Comparison of ENCODE assay signal across 8 cellular contexts in the genomic region with DNA sequence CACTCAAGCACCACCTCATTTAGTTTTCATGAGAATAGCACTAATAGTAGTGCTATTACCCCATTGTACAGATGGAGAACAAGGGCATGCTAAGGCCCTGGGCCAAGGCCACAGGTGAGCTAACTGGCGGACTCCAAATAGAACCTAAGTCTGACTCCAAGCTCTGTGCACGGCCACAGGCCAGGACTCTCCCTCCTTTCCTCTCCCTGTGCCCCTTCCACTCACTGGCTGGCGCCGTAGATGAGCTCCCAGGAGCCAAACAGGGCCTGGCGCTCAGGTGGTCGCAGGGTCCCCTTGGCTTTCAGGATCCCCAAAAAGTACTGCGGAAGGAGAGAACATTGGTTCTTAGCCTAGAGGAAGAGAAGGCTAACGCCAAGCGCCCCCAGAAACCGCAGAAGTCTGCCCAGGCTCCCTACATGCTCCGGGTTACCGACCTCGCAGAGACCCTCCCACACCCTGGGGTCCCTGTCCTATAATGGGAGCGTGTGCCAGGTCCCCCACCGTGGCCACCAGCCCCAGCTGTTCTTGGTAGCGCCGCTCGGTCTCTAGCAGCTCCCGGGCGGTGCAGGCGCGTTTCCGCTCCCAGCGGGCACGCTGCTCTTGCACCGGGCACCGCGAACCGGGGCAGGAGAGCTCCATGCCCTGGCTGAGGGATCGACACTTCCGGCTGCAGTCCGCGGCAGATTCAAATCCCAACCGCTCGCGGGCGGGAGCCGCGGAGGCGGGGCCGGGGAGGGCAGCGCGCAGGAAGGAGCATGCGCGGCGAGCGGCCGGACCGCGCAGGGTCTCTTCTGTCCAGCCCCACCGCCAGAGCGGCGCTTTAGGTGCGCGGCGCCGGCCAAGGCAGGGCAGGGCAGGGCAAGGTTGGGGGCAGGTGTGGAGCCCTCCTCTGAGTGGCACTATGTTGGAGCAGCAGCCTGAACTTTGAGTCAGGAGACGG. TPM values are rescaled to one million over a fixed set of nuclear protein-coding genes. Genes with fewer than 3 reads are reported as not detected.
A peak's percentile ranks its signal among the peaks of the same experiment; 100 is the strongest.
DNase-seq lines count a peak whose midpoint lies in the region; ATAC-seq, FAIRE-seq and TF ChIP-seq lines count a peak whose summit lies in the region.

A gene with protein sequence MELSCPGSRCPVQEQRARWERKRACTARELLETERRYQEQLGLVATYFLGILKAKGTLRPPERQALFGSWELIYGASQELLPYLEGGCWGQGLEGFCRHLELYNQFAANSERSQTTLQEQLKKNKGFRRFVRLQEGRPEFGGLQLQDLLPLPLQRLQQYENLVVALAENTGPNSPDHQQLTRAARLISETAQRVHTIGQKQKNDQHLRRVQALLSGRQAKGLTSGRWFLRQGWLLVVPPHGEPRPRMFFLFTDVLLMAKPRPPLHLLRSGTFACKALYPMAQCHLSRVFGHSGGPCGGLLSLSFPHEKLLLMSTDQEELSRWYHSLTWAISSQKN (minus strand): TSS at position 665 of the 940 bp plus-strand sequence. CDS start 26 bp downstream, at position 639.

- peaks cover 43% of the 10 kb centered on the region for H3K4me1 Mint-ChIP-seq in CD14-positive monocyte
- H3K4me1 Mint-ChIP-seq in activated CD4-positive, alpha-beta T cell treated with anti-CD3 and anti-CD28 coated beads, Interleukin-2, amount 10 ng/mL, durations not matched to agents 7 days and 5 days: peaks cover 64% of the 10 kb centered on the region

- peaks cover 30% of the 10 kb centered on the region for H3K4me1 ChIP-seq in lower lobe of right lung

- DNase-seq in CD14-positive monocyte (ENCODE audit: low spot score): no peak
- peak; percentile 85 for DNase-seq in GM19239 (ENCODE audit: insufficient read length, low spot score)
- peak; percentile 75 for DNase-seq in NCI-H526 treated with DMSO at 0.1 percent for 48 hours (lab: John Stamatoyannopoulos, UW)
- peak; percentile 76 for DNase-seq in activated CD4-positive, alpha-beta T cell treated with anti-CD3 and anti-CD28 coated beads, Interleukin-2, amount 10 ng/mL, durations not matched to agents 7 days and 5 days
- DNase-seq in ecto neural progenitor cell (ENCODE audit: low spot score): peak; percentile 92
- DNase-seq in lower lobe of right lung: peak; percentile 87
- DNase-seq in stimulated activated CD4-positive, alpha-beta T cell treated with anti-CD3 and anti-CD28 coated beads, TNF-alpha, amount 100 ng/mL, for 24 hours (ENCODE audit: low read depth in 3 of 3): peak; percentile 40 to 77 (median 41)

- CTCF ChIA-PET in activated CD4-positive, alpha-beta T cell treated with anti-CD3 and anti-CD28 coated beads, Interleukin-2, amount 10 ng/mL, durations not matched to agents 7 days and 5 days (lab: Charles Lee): interaction anchor here (0.7 to 7.2 kb wide), 18 partner anchors 8 to 126 kb away, joined by 3 to 74 read pairs (median 4); a partner anchor contains a TSS

- ATAC-seq in HG03439 (IDR thresholded peaks at IDR 0.05; ENCODE audit: unreplicated experiment) (peak; percentile 76), lower lobe of right lung (peak; percentile 92 to 96)

- H3K9me3 ChIP-seq in lower lobe of right lung: no peaks in the 10 kb centered on the region

- peak within 1 kb of the TSS; percentile 83 to 91 for H3K4me3 Mint-ChIP-seq in CD14-positive monocyte
- peak within 1 kb of the TSS; percentile 85 for H3K4me3 Mint-ChIP-seq in activated CD4-positive, alpha-beta T cell treated with anti-CD3 and anti-CD28 coated beads, Interleukin-2, amount 10 ng/mL, durations not matched to agents 7 days and 5 days

- POLR2A ChIA-PET in activated CD4-positive, alpha-beta T cell treated with anti-CD3 and anti-CD28 coated beads, Interleukin-2, amount 10 ng/mL, durations not matched to agents 7 days and 5 days (lab: Charles Lee): interaction anchor here (0.7 to 1.1 kb wide), 2 partner anchors 17 to 64 kb away, joined by 3 to 4 read pairs; no protein-coding TSS in a partner anchor

- peak within 1 kb of the TSS; percentile 63 for H3K4me3 ChIP-seq in lower lobe of right lung

- H3K27me3 ChIP-seq in lower lobe of right lung (ENCODE audit: low read depth): no peaks in the 10 kb centered on the region

- H3K27ac ChIP-seq in lower lobe of right lung: peak within 1 kb of the TSS; percentile 69

- peak within 1 kb of the TSS in 4 of 7 donors; percentile 30 to 66 (median 34) for H3K27ac Mint-ChIP-seq in CD14-positive monocyte
- peak within 1 kb of the TSS; percentile 88 for H3K27ac Mint-ChIP-seq in activated CD4-positive, alpha-beta T cell treated with anti-CD3 and anti-CD28 coated beads, Interleukin-2, amount 10 ng/mL, durations not matched to agents 7 days and 5 days

- intact Hi-C loops in CD14-positive monocyte (cut with micrococcal nuclease): no loop called here
- intact Hi-C loops in lower lobe of right lung (cut with DNase I): no loop called here

- peaks cover 0 to 6% (median 3%) of the 10 kb centered on the region in 3 donors for H3K27me3 Mint-ChIP-seq in CD14-positive monocyte (ENCODE audit: low read depth in 3 of 3)
- H3K27me3 Mint-ChIP-seq in activated CD4-positive, alpha-beta T cell treated with anti-CD3 and anti-CD28 coated beads, Interleukin-2, amount 10 ng/mL, durations not matched to agents 7 days and 5 days: no peaks in the 10 kb centered on the region

- TF ChIP-seq CTCF in CD14-positive monocyte (IDR thresholded peaks at IDR 0.05): no peak
- TF ChIP-seq CTCF in lower lobe of right lung (IDR thresholded peaks at IDR 0.05): peak; percentile 22

- peaks cover 20% of the 10 kb centered on the region for H3K36me3 ChIP-seq in lower lobe of right lung

- H3K9me3 Mint-ChIP-seq in CD14-positive monocyte: peaks cover 0 to 3% (median 1%) of the 10 kb centered on the region in 7 donors
- peaks cover 4% of the 10 kb centered on the region for H3K9me3 Mint-ChIP-seq in activated CD4-positive, alpha-beta T cell treated with anti-CD3 and anti-CD28 coated beads, Interleukin-2, amount 10 ng/mL, durations not matched to agents 7 days and 5 days

- peak; percentile 96 for FAIRE-seq in GM19239 (lab: Jason Lieb, UNC)

- H3K36me3 Mint-ChIP-seq in CD14-positive monocyte: peaks cover 16 to 27% of the 10 kb centered on the region in 2 donors
- peaks cover 31% of the 10 kb centered on the region for H3K36me3 Mint-ChIP-seq in activated CD4-positive, alpha-beta T cell treated with anti-CD3 and anti-CD28 coated beads, Interleukin-2, amount 10 ng/mL, durations not matched to agents 7 days and 5 days (ENCODE audit: low read depth)

RNA-seq across cellular contexts. Expression of the gene that starts here (rescaled TPM):
- polyA plus RNA-seq in CD14-positive monocyte: under 1 TPM; 0.13 to 0.42 TPM
- 10 to 100 TPM; 11.8 to 13.5 TPM for total RNA-seq in activated CD4-positive, alpha-beta T cell treated with anti-CD3 and anti-CD28 coated beads, Interleukin-2, amount 10 ng/mL, durations not matched to agents 7 days and 5 days
- 1.2 TPM for total RNA-seq in lower lobe of right lung
